ENCODE assay signal across 9 cellular contexts in the genomic region with DNA sequence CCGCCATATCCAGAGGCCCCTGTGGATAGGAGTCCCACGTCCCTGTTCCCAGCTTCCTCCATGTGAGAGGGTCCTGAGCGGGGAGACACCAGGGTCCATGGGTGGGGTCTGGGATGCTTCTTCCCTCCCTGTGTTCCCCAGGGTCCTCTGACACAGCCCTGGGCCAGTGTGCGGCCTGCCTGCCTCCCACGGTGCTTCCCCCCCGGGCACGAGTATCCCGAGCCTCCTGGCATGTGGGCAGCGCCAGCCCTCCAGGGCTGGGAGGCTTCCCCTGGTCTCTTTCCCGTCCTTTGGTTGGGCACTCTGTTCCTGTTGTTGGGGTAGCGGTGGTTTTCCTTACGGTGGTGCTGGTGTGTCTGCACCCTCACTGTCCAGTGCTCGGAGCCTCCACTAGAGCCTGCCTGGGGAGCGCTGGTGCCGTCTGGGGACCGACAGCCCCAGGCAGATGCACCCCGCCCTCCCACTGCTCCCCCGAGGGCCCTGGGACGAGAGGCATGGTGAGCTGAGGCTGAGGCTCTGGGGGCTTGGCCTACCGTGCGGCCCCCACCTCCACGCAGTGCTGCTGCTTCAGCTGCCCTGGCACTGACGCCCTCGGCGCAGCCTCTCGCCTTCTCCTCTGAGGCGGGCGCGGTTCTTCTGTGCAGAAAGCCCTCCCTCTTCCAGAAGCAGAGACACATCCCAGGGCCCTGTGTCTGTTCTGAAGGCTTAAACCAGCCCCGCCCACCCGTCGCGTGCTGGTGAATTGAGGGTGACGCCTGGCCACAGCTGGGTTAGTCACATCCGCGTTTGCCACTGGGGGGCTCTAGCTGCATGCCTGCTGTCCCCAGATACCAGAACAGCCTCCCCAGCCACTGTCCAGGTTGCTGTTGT. TPM values are rescaled to one million over a fixed set of nuclear protein-coding genes. Genes with fewer than 3 reads are reported as not detected.
DNase-seq lines count a peak whose midpoint lies in the region; ATAC-seq and TF ChIP-seq lines count a peak whose summit lies in the region.
"Had no signal": no experiment of that assay in that cellular context is flagged by ENCODE, and none has a peak within 500 bp of the region (broad histone marks: within the 10 kb centered on the region; RNA-seq: fewer than 3 reads in every experiment).

No MANE protein-coding gene starts in this region.

- peaks cover 66% of the 10 kb centered on the region for H3K36me3 ChIP-seq in BE2C
- H3K36me3 ChIP-seq in ascending aorta: peaks cover 46 to 69% of the 10 kb centered on the region in 2 donors

- TF ChIP-seq CTCF in BE2C (IDR thresholded peaks at IDR 0.05; ENCODE audit: low read depth, low read length) (no peak), ascending aorta (IDR thresholded peaks at IDR 0.05) (no peak)

- intact Hi-C loops in dendritic cell treated with granulocyte-macrophage colony-stimulating factor and Interleukin-4, amounts not matched to agents 40 ng/mL and 50 ng/mL, for 4 days (cut with micrococcal nuclease): no loop called here
- intact Hi-C loops in ascending aorta (cut with DNase I): no loop called here

- H3K4me3 Mint-ChIP-seq in dendritic cell treated with granulocyte-macrophage colony-stimulating factor and Interleukin-4, amounts not matched to agents 40 ng/mL and 50 ng/mL, for 4 days: no peak overlapping the region
- peak overlapping the region in 1 of 8 donors; percentile 21 for H3K4me3 Mint-ChIP-seq in naive B cell

- H3K9me3 Mint-ChIP-seq in dendritic cell treated with granulocyte-macrophage colony-stimulating factor and Interleukin-4, amounts not matched to agents 40 ng/mL and 50 ng/mL, for 4 days: no peaks in the 10 kb centered on the region
- no peaks in the 10 kb centered on the region for H3K9me3 Mint-ChIP-seq in naive B cell

- H3K27ac Mint-ChIP-seq in dendritic cell treated with granulocyte-macrophage colony-stimulating factor and Interleukin-4, amounts not matched to agents 40 ng/mL and 50 ng/mL, for 4 days: peak overlapping the region; percentile 35
- no peak overlapping the region for H3K27ac Mint-ChIP-seq in naive B cell

- H3K27me3 ChIP-seq in BE2C (no peaks in the 10 kb centered on the region), ascending aorta (no peaks in the 10 kb centered on the region)

- peak; percentile 66 to 75 for ATAC-seq in naive B cell (ENCODE audit: low read depth in 2 of 2)

- no peaks in the 10 kb centered on the region for H3K27me3 Mint-ChIP-seq in dendritic cell treated with granulocyte-macrophage colony-stimulating factor and Interleukin-4, amounts not matched to agents 40 ng/mL and 50 ng/mL, for 4 days
- no peaks in the 10 kb centered on the region for H3K27me3 Mint-ChIP-seq in naive B cell

- peaks cover 11% of the 10 kb centered on the region for H3K4me1 Mint-ChIP-seq in dendritic cell treated with granulocyte-macrophage colony-stimulating factor and Interleukin-4, amounts not matched to agents 40 ng/mL and 50 ng/mL, for 4 days (ENCODE audit: low read depth)
- peaks cover 0 to 9% (median 2%) of the 10 kb centered on the region in 3 donors for H3K4me1 Mint-ChIP-seq in naive B cell

- peaks cover 100% of the 10 kb centered on the region for H3K36me3 Mint-ChIP-seq in dendritic cell treated with granulocyte-macrophage colony-stimulating factor and Interleukin-4, amounts not matched to agents 40 ng/mL and 50 ng/mL, for 4 days (ENCODE audit: low read depth)
- peaks cover 0 to 7% of the 10 kb centered on the region in 2 donors for H3K36me3 Mint-ChIP-seq in naive B cell

- H3K9me3 ChIP-seq in BE2C (no peaks in the 10 kb centered on the region), ascending aorta (no peaks in the 10 kb centered on the region)

- DNase-seq in BE2C (peak; percentile 79), HUDEP-2 (lab: John Stamatoyannopoulos, UW; ENCODE audit: unreplicated experiment in 76 of 76) (peak in 72 of 76 experiments; percentile 38 to 97 (median 86)), naive B cell (no peak), NCI-H1930 (lab: John Stamatoyannopoulos, UW) (no peak), ascending aorta (ENCODE audit: low spot score in 2 of 2) (no peak)
- no peak for DNase-seq in effector CD8-positive, alpha-beta T cell (lab: John Stamatoyannopoulos, UW)
- DNase-seq in effector CD4-positive, alpha-beta T cell: no peak

- no peak overlapping the region for H3K4me3 ChIP-seq in BE2C (ENCODE audit: low read depth, low read length)
- H3K4me3 ChIP-seq in ascending aorta: no peak overlapping the region

- H3K4me1 ChIP-seq in BE2C: peaks cover 2% of the 10 kb centered on the region; the same call in 1 of the 2 replicates
- no peaks in the 10 kb centered on the region for H3K4me1 ChIP-seq in ascending aorta

- H3K27ac ChIP-seq in ascending aorta: no peak overlapping the region

RNA-seq across cellular contexts. Expression of a gene that starts 27.9 kb away (rescaled TPM):
- polyA plus RNA-seq in BE2C (2012; ENCODE audit: insufficient read depth, insufficient read length, low read depth): 120 TPM
- 100 to 1,000 TPM in 5 of 6 donors, 10 to 100 TPM in 1; 98.9 to 148 (median 126) TPM for polyA plus RNA-seq in naive B cell (ENCODE audit: low read depth in 6 of 6)
- 23.9 TPM for total RNA-seq in ascending aorta

RNA-seq across cellular contexts. Expression of a gene that starts 28.4 kb away (rescaled TPM):
- polyA plus RNA-seq in BE2C (2012; ENCODE audit: insufficient read depth, insufficient read length, low read depth): 329 TPM
- polyA plus RNA-seq in naive B cell (ENCODE audit: low read depth in 6 of 6): 10 to 100 TPM; 13.1 to 37.2 (median 20.3) TPM
- 21.3 TPM for total RNA-seq in ascending aorta

RNA-seq across cellular contexts. Expression of a gene that starts 40.9 kb away (rescaled TPM):
- 25.8 TPM for polyA plus RNA-seq in BE2C (2012; ENCODE audit: insufficient read depth, insufficient read length, low read depth)
- not detected for polyA plus RNA-seq in naive B cell (ENCODE audit: low read depth in 6 of 6)
- not detected for total RNA-seq in ascending aorta

RNA-seq across cellular contexts. Expression of a gene that starts 44.5 kb away (rescaled TPM):
- polyA plus RNA-seq in BE2C (2012; ENCODE audit: insufficient read depth, insufficient read length, low read depth): 84.6 TPM
- 1 to 10 TPM in 1 of 6 donors, under 1 TPM in 5; 0.11 to 2.4 (median 0.70) TPM for polyA plus RNA-seq in naive B cell (ENCODE audit: low read depth in 6 of 6)
- 156 TPM for total RNA-seq in ascending aorta

RNA-seq across cellular contexts. Expression of a gene that starts 48.0 kb away (rescaled TPM):
- 1.2 TPM for polyA plus RNA-seq in BE2C (2012; ENCODE audit: insufficient read depth, insufficient read length, low read depth)
- under 1 TPM in 3 of 6 donors, not detected in 3; 0.41 to 0.87 (median 0.53) TPM for polyA plus RNA-seq in naive B cell (ENCODE audit: low read depth in 6 of 6)
- total RNA-seq in ascending aorta: not detected
- total RNA-seq: mononuclear cell had no signal

Comparison
In these comparisons a context has a peak if more than half of its experiments do, and no peak if none do; other contexts are left out.
1. DNase-seq: peak in BE2C (single experiment) and HUDEP-2 (72 of 76); none in naive B cell (single experiment), NCI-H1930 (0 of 2), effector CD8-positive, alpha-beta T cell (single experiment), effector CD4-positive, alpha-beta T cell (single experiment) and ascending aorta (0 of 2).